24 cellular contexts compared by ENCODE assay signal in the genomic region with DNA sequence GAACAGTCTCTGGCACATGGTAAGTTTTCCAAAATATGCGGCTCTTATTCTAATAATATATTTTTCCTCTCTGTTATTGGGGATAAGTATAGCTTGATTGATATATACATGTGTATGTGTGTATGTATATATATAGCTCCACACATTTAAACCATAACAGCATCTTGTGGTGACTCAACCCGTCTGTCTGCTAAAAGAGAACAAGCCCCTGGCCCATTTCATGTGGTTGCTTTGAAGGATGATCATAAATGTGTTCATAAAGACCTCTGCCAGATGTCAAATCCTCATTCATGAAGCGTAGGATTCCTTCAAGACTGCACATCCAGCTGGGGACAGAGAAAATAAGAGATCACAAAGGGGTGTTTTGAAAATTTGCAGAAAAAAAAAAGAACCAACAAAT.
DNase-seq lines count a peak whose midpoint lies in the region; ATAC-seq and TF ChIP-seq lines count a peak whose summit lies in the region.
"Had no signal": no experiment of that assay in that cellular context is flagged by ENCODE, and none has a peak within 500 bp of the region (broad histone marks: within the 10 kb centered on the region; RNA-seq: fewer than 3 reads in every experiment).

No MANE protein-coding gene starts in this region.

- no peaks in the 10 kb centered on the region for H3K9me3 ChIP-seq in BLaER1
- no peaks in the 10 kb centered on the region for H3K9me3 ChIP-seq in Karpas-422 (ENCODE audit: low read length)
- H3K9me3 ChIP-seq in esophagus muscularis mucosa = no peaks in the 10 kb centered on the region
- H3K9me3 ChIP-seq in MM.1S (replicated peaks; ENCODE audit: insufficient read depth, low read length) = no peaks in the 10 kb centered on the region

- H2AFZ ChIP-seq in Karpas-422 (ENCODE audit: low read length) (no peak overlapping the region), MM.1S (ENCODE audit: low read length) (no peak overlapping the region)
- H2AFZ ChIP-seq: neural progenitor cell, parathyroid adenoma had no signal

- WGBS in esophagus muscularis mucosa = 87% methylated on average over 3 of the region's 3 CpGs

- no peak for TF ChIP-seq POLR2A in esophagus muscularis mucosa (IDR thresholded peaks at IDR 0.05; ENCODE audit: low read depth)

- H4K20me1 ChIP-seq in BLaER1 (no peaks in the 10 kb centered on the region), Karpas-422 (ENCODE audit: insufficient read depth, low read depth, low read length) (no peaks in the 10 kb centered on the region), MM.1S (ENCODE audit: insufficient read depth, low read length) (no peaks in the 10 kb centered on the region)

- H3K9me2 ChIP-seq in Karpas-422 (replicated peaks; ENCODE audit: insufficient read depth, low read length) (no peaks in the 10 kb centered on the region), MM.1S (replicated peaks; ENCODE audit: insufficient read depth, low read length) (no peaks in the 10 kb centered on the region)

- H3K4me1 ChIP-seq in BLaER1 (peaks cover 95% of the 10 kb centered on the region), Karpas-422 (ENCODE audit: low read length) (peaks cover 43% of the 10 kb centered on the region), esophagus muscularis mucosa (peaks cover 35 to 48% (median 38%) of the 10 kb centered on the region in 4 donors), MM.1S (ENCODE audit: low read length) (peaks cover 6% of the 10 kb centered on the region; the same call in 1 of the 2 replicates)
- H3K4me1 ChIP-seq: parathyroid adenoma had no signal

- H3K4me1 Mint-ChIP-seq in stimulated activated naive B cell treated with anti-CD40 and anti-IgM and Interleukin-4, amounts not matched to agents 10 μg/mL and 1 μg/mL and 100 μg/mL, for 72 hours = peaks cover 36 to 48% of the 10 kb centered on the region in 2 donors
- H3K4me1 Mint-ChIP-seq: activated CD4-positive, alpha-beta memory T cell treated with anti-CD3 and anti-CD28 coated beads, Interleukin-2, amount 10 ng/mL, durations not matched to agents 7 days and 5 days; activated naive CD4-positive, alpha-beta T cell treated with anti-CD3 and anti-CD28 coated beads, Interleukin-2, amount 10 ng/mL, durations not matched to agents 7 days and 5 days had no signal

- H3K4me3 Mint-ChIP-seq in stimulated activated naive B cell treated with anti-CD40 and anti-IgM and Interleukin-4, amounts not matched to agents 10 μg/mL and 1 μg/mL and 100 μg/mL, for 72 hours = no peak overlapping the region
- H3K4me3 Mint-ChIP-seq: activated CD4-positive, alpha-beta memory T cell treated with anti-CD3 and anti-CD28 coated beads, Interleukin-2, amount 10 ng/mL, durations not matched to agents 7 days and 5 days; activated naive CD4-positive, alpha-beta T cell treated with anti-CD3 and anti-CD28 coated beads, Interleukin-2, amount 10 ng/mL, durations not matched to agents 7 days and 5 days; activated T-helper 1 cell treated with anti-CD3 and anti-CD28 coated beads, Interleukin-12 subunit alpha, Interleukin-12 subunit beta, Interleukin-2, Interleukin-4 antibody, amounts not matched to agents 30 ng/mL and 10 ng/mL and 1 ng/mL, durations not matched to agents 14 hours and 24 hours and 36 hours; neural progenitor cell; stimulated activated naive CD8-positive, alpha-beta T cell treated with anti-CD3 and anti-CD28 coated beads, Interleukin-15, Interleukin-2, amounts not matched to agents 100 ng/mL and 50 ng/mL, for 24 hours had no signal

- H3K4me2 ChIP-seq in BLaER1 = peak overlapping the region; percentile 97
- H3K4me2 ChIP-seq in Karpas-422 (ENCODE audit: low read depth, low read length, poor library complexity, severe bottlenecking) = peak overlapping the region; percentile 66
- H3K4me2 ChIP-seq in MM.1S (ENCODE audit: low read depth, low read length) = no peak overlapping the region
- H3K4me2 ChIP-seq: neural progenitor cell had no signal

- intact Hi-C loops in esophagus muscularis mucosa (cut with DNase I) = no loop called here

- H3K27me3 Mint-ChIP-seq in stimulated activated naive B cell treated with anti-CD40 and anti-IgM and Interleukin-4, amounts not matched to agents 10 μg/mL and 1 μg/mL and 100 μg/mL, for 72 hours = peaks cover 16 to 21% of the 10 kb centered on the region in 2 donors

- H3F3A ChIP-seq in MM.1S (ENCODE audit: insufficient read depth, low read length) = no peaks in the 10 kb centered on the region

- TF ChIP-seq CTCF in esophagus muscularis mucosa (IDR thresholded peaks at IDR 0.05) = no peak
- no peak for TF ChIP-seq CTCF in MM.1S (IDR thresholded peaks at IDR 0.05; ENCODE audit: low read length)

- ATAC-seq in stimulated activated naive B cell treated with anti-CD40 and anti-IgM and Interleukin-4, amounts not matched to agents 10 μg/mL and 1 μg/mL and 100 μg/mL, for 72 hours (replicated peaks) = no peak
- ATAC-seq in GM18502 (IDR thresholded peaks at IDR 0.05; ENCODE audit: poor library complexity, unreplicated experiment) = no peak
- ATAC-seq: left colon had no signal

- H3K9ac ChIP-seq in BLaER1 (no peak overlapping the region; the same call in 1 of the 2 replicates), Karpas-422 (ENCODE audit: low read length) (no peak overlapping the region), MM.1S (ENCODE audit: low read length) (no peak overlapping the region)
- H3K9ac ChIP-seq: neural progenitor cell, parathyroid adenoma had no signal

- peak overlapping the region; percentile 85; the same call in 1 of the 2 replicates for H3K27ac ChIP-seq in BLaER1
- no peak overlapping the region for H3K27ac ChIP-seq in Karpas-422 (ENCODE audit: low read length)
- peak overlapping the region; percentile 45 to 65 (median 56) for H3K27ac ChIP-seq in esophagus muscularis mucosa (replicated peaks in 1 of 4)
- no peak overlapping the region for H3K27ac ChIP-seq in MM.1S (ENCODE audit: low read length)
- H3K27ac ChIP-seq: neural progenitor cell, parathyroid adenoma had no signal

- peak overlapping the region; percentile 21 for H3K27ac Mint-ChIP-seq in stimulated activated naive B cell treated with anti-CD40 and anti-IgM and Interleukin-4, amounts not matched to agents 10 μg/mL and 1 μg/mL and 100 μg/mL, for 72 hours
- H3K27ac Mint-ChIP-seq: activated CD4-positive, alpha-beta memory T cell treated with anti-CD3 and anti-CD28 coated beads, Interleukin-2, amount 10 ng/mL, durations not matched to agents 7 days and 5 days; activated naive CD4-positive, alpha-beta T cell treated with anti-CD3 and anti-CD28 coated beads, Interleukin-2, amount 10 ng/mL, durations not matched to agents 7 days and 5 days; activated T-helper 1 cell treated with anti-CD3 and anti-CD28 coated beads, Interleukin-12 subunit alpha, Interleukin-12 subunit beta, Interleukin-2, Interleukin-4 antibody, amounts not matched to agents 30 ng/mL and 10 ng/mL and 1 ng/mL, durations not matched to agents 14 hours and 24 hours and 36 hours; neural progenitor cell; stimulated activated naive CD8-positive, alpha-beta T cell treated with anti-CD3 and anti-CD28 coated beads, Interleukin-15, Interleukin-2, amounts not matched to agents 100 ng/mL and 50 ng/mL, for 24 hours had no signal

- no peaks in the 10 kb centered on the region for H3K36me3 ChIP-seq in BLaER1
- no peaks in the 10 kb centered on the region for H3K36me3 ChIP-seq in Karpas-422 (ENCODE audit: insufficient read depth, low read length)
- H3K36me3 ChIP-seq in esophagus muscularis mucosa = no peaks in the 10 kb centered on the region
- no peaks in the 10 kb centered on the region for H3K36me3 ChIP-seq in MM.1S (replicated peaks; ENCODE audit: insufficient read depth, low read length)
- H3K36me3 ChIP-seq: neural progenitor cell had no signal

- DNase-seq in Karpas-422 (no peak), esophagus muscularis mucosa (ENCODE audit: extremely low spot score) (no peak), NCI-H1930 (lab: John Stamatoyannopoulos, UW) (no peak), MM.1S (no peak)
- DNase-seq in stimulated activated naive B cell treated with anti-CD40 and anti-IgM and Interleukin-4, amounts not matched to agents 10 μg/mL and 1 μg/mL and 100 μg/mL, for 72 hours = no peak
- DNase-seq: activated CD4-positive, alpha-beta memory T cell treated with anti-CD3 and anti-CD28 coated beads, Interleukin-2, amount 10 ng/mL, durations not matched to agents 7 days and 5 days; activated CD4-positive, alpha-beta T cell treated with anti-CD3 and anti-CD28 coated beads for 1 hour; activated CD8-positive, alpha-beta memory T cell treated with anti-CD3 and anti-CD28 coated beads, Interleukin-2, amount 50 U/mL, for 4 hours; activated naive CD4-positive, alpha-beta T cell treated with anti-CD3 and anti-CD28 coated beads, Interleukin-2, amount 10 ng/mL, durations not matched to agents 7 days and 5 days; GF-D8; HCEC 1CT; left colon; NCI-H187 treated with DMSO at 0.1 percent for 48 hours; NCI-H526 treated with DMSO at 0.1 percent for 48 hours; retina; small intestine; stimulated activated CD4-positive, alpha-beta T cell treated with anti-CD3 and anti-CD28 coated beads, Interleukin-1b, Interleukin-23, amount 100 ng/mL, for 48 hours had no signal

- H3K9me3 Mint-ChIP-seq in stimulated activated naive B cell treated with anti-CD40 and anti-IgM and Interleukin-4, amounts not matched to agents 10 μg/mL and 1 μg/mL and 100 μg/mL, for 72 hours = no peaks in the 10 kb centered on the region
- H3K9me3 Mint-ChIP-seq: activated CD4-positive, alpha-beta memory T cell treated with anti-CD3 and anti-CD28 coated beads, Interleukin-2, amount 10 ng/mL, durations not matched to agents 7 days and 5 days; activated naive CD4-positive, alpha-beta T cell treated with anti-CD3 and anti-CD28 coated beads, Interleukin-2, amount 10 ng/mL, durations not matched to agents 7 days and 5 days; activated T-helper 1 cell treated with anti-CD3 and anti-CD28 coated beads, Interleukin-12 subunit alpha, Interleukin-12 subunit beta, Interleukin-2, Interleukin-4 antibody, amounts not matched to agents 30 ng/mL and 10 ng/mL and 1 ng/mL, durations not matched to agents 14 hours and 24 hours and 36 hours; neural progenitor cell; stimulated activated naive CD8-positive, alpha-beta T cell treated with anti-CD3 and anti-CD28 coated beads, Interleukin-15, Interleukin-2, amounts not matched to agents 100 ng/mL and 50 ng/mL, for 24 hours had no signal

- H3K27me3 ChIP-seq in BLaER1 = no peaks in the 10 kb centered on the region
- H3K27me3 ChIP-seq in Karpas-422 (ENCODE audit: low read length) = no peaks in the 10 kb centered on the region
- H3K27me3 ChIP-seq in esophagus muscularis mucosa = no peaks in the 10 kb centered on the region
- no peaks in the 10 kb centered on the region for H3K27me3 ChIP-seq in MM.1S (replicated peaks; ENCODE audit: insufficient read depth, low read length)
- H3K27me3 ChIP-seq: dorsolateral prefrontal cortex, neural progenitor cell had no signal

- H3K79me2 ChIP-seq in Karpas-422 (ENCODE audit: low read length) (no peaks in the 10 kb centered on the region), MM.1S (ENCODE audit: low read length) (no peaks in the 10 kb centered on the region)
- H3K79me2 ChIP-seq: parathyroid adenoma had no signal

- TF ChIP-seq EP300 in esophagus muscularis mucosa (IDR thresholded peaks at IDR 0.05) = no peak

- no peaks in the 10 kb centered on the region for H3K36me3 Mint-ChIP-seq in stimulated activated naive B cell treated with anti-CD40 and anti-IgM and Interleukin-4, amounts not matched to agents 10 μg/mL and 1 μg/mL and 100 μg/mL, for 72 hours
- H3K36me3 Mint-ChIP-seq: activated naive CD4-positive, alpha-beta T cell treated with anti-CD3 and anti-CD28 coated beads, Interleukin-2, amount 10 ng/mL, durations not matched to agents 7 days and 5 days; neural progenitor cell had no signal

- H3K4me3 ChIP-seq in BLaER1 (no peak overlapping the region), Karpas-422 (ENCODE audit: low read length) (no peak overlapping the region), esophagus muscularis mucosa (no peak overlapping the region), MM.1S (ENCODE audit: low read length) (no peak overlapping the region)
- H3K4me3 ChIP-seq: dorsolateral prefrontal cortex, neural progenitor cell had no signal

Comparison
In these comparisons a context has a peak if more than half of its experiments do, and no peak if none do; other contexts are left out.
1. H3K27ac ChIP-seq: peak in BLaER1 (single experiment) and esophagus muscularis mucosa (4 of 4); none in Karpas-422 (single experiment) and MM.1S (single experiment).